Comparison of ENCODE assay signal across 9 cellular contexts in the genomic region with DNA sequence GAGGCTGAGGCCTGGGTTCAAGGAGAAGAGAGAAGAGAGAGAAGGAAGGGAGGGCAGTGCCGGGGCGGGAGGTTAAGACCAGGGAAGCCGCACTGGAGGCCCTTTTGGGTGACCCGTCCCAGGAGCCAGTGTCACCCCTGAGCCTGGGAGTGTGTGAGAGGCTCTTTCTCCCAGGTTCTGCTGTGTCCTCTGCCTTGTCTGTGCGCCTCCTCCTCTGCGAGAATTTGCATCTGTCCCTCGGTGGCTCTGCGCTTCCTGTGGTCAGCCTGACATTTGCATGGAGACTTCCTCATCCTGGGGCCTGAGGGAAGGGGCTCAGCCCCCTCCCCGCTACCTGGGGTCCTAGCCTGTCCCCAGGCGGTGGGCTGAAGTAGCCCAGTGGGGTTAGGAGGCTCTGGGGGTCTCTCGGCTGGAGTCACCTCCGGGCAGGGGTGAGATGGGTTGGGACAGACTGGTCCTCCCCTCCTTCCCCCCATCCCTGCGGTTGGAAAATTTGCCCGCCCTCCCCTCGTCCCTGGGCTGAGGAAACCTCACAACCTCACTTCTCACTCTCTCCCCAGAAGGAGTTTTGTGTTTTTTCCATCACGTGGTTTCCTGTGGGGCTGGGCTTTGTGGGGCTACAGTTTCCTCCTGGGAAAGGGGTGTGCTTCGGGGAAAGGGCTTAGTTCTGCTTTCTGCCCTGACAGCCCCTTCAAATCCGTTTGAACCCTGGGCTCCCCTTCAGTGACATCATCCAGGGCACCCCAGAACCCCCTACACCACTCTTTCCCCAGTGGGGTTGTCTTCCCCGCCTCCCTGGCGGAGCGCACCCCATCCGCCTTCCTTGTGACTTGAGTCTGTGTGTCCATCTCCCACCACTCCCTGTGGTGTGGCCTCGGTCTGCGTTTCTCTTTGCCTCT. TPM values are rescaled to one million over a fixed set of nuclear protein-coding genes. Genes with fewer than 3 reads are reported as not detected.
DNase-seq lines count a peak whose midpoint lies in the region; ATAC-seq and TF ChIP-seq lines count a peak whose summit lies in the region.
"Had no signal": no experiment of that assay in that cellular context is flagged by ENCODE, and none has a peak within 500 bp of the region (broad histone marks: within the 10 kb centered on the region; RNA-seq: fewer than 3 reads in every experiment).

No MANE protein-coding gene starts in this region.

- H3K27me3 Mint-ChIP-seq in activated naive CD4-positive, alpha-beta T cell treated with anti-CD3 and anti-CD28 coated beads, Interleukin-2, amount 50 U/mL, for 24 hours: no peaks in the 10 kb centered on the region

- H3K4me1 ChIP-seq in right lobe of liver (no peaks in the 10 kb centered on the region), foreskin keratinocyte (peaks cover 7% of the 10 kb centered on the region)

- H3K9me3 Mint-ChIP-seq in activated naive CD4-positive, alpha-beta T cell treated with anti-CD3 and anti-CD28 coated beads, Interleukin-2, amount 50 U/mL, for 24 hours: no peaks in the 10 kb centered on the region

- peak overlapping the region; percentile 27 to 48 (median 31) for H3K4me3 ChIP-seq in right lobe of liver
- H3K4me3 ChIP-seq: SJSA1 had no signal

- H3K4me3 Mint-ChIP-seq in activated naive CD4-positive, alpha-beta T cell treated with anti-CD3 and anti-CD28 coated beads, Interleukin-2, amount 50 U/mL, for 24 hours: peak overlapping the region; percentile 99

- peak overlapping the region; percentile 98 for H3K27ac Mint-ChIP-seq in activated naive CD4-positive, alpha-beta T cell treated with anti-CD3 and anti-CD28 coated beads, Interleukin-2, amount 50 U/mL, for 24 hours

- peaks cover 72% of the 10 kb centered on the region for H3K4me1 Mint-ChIP-seq in activated naive CD4-positive, alpha-beta T cell treated with anti-CD3 and anti-CD28 coated beads, Interleukin-2, amount 50 U/mL, for 24 hours

- H3K27ac ChIP-seq in right lobe of liver (peak overlapping the region; percentile 15 to 80 (median 77)), foreskin keratinocyte (no peak overlapping the region)
- H3K27ac ChIP-seq: SJSA1 had no signal

- WGBS in right lobe of liver (ENCODE audit: insufficient coverage, low coverage, low lambda C conversion rate, missing lambda C conversion rate): 52% methylated on average over 12 of the region's 24 CpGs

- no peaks in the 10 kb centered on the region for H3K9me3 ChIP-seq in right lobe of liver
- H3K9me3 ChIP-seq: SJSA1 had no signal

- intact Hi-C loops in right lobe of liver (cut with DNase I): loop anchor here in 1 of 2 donors (10.0 kb wide), 1 partner anchor 141 kb away; the partner anchor contains the start of gene C1R

- no peaks in the 10 kb centered on the region for H3K27me3 ChIP-seq in right lobe of liver
- H3K27me3 ChIP-seq in foreskin keratinocyte: no peaks in the 10 kb centered on the region
- H3K27me3 ChIP-seq: SJSA1 had no signal

- DNase-seq in SIG-M5 treated with dmso at 0.1 percent for 504 hours (lab: John Stamatoyannopoulos, UW; ENCODE audit: unreplicated experiment): peak; percentile 97
- peak; percentile 61 to 77 (median 63) for DNase-seq in right lobe of liver
- peak; percentile 76 to 77 for DNase-seq in stimulated activated CD8-positive, alpha-beta memory T cell treated with anti-CD3 and anti-CD28 coated beads, Interleukin-7, amount 100 ng/mL, for 1 hour (ENCODE audit: low read depth in 2 of 2)
- no peak for DNase-seq in RKO (ENCODE audit: low spot score)
- DNase-seq in foreskin keratinocyte: no peak

- TF ChIP-seq POLR2A in right lobe of liver (IDR thresholded peaks at IDR 0.05): peak; percentile 57

- no peak for TF ChIP-seq CTCF in right lobe of liver (IDR thresholded peaks at IDR 0.05)
- no peak for TF ChIP-seq CTCF in foreskin keratinocyte (conservative IDR thresholded peaks at IDR 0.05)

- H3K36me3 ChIP-seq in right lobe of liver: no peaks in the 10 kb centered on the region
- H3K36me3 ChIP-seq: SJSA1 had no signal

- ATAC-seq in GM18517 (IDR thresholded peaks at IDR 0.05; ENCODE audit: unreplicated experiment) (peak; percentile 48), HG02870 (IDR thresholded peaks at IDR 0.05; ENCODE audit: unreplicated experiment) (peak; percentile 50), right lobe of liver (peak; percentile 36 to 67 (median 46)), foreskin keratinocyte (no peak)

- H3K36me3 Mint-ChIP-seq in activated naive CD4-positive, alpha-beta T cell treated with anti-CD3 and anti-CD28 coated beads, Interleukin-2, amount 50 U/mL, for 24 hours: peaks cover 41% of the 10 kb centered on the region

RNA-seq across cellular contexts. Expression of gene PTPN6, which starts 2.5 kb away (rescaled TPM):
- 10 to 100 TPM; 12.1 to 30.6 (median 19.4) TPM for total RNA-seq in right lobe of liver
- 22.5 and 23.2 TPM in 2 replicates for total RNA-seq in foreskin keratinocyte
- polyA plus RNA-seq in foreskin keratinocyte: 21.8 and 24.9 TPM in 2 replicates
- total RNA-seq: SJSA1 had no signal

RNA-seq across cellular contexts. Expression of gene C12orf57, which starts 9.8 kb away (rescaled TPM):
- total RNA-seq in right lobe of liver (100 to 1,000 TPM in 2 of 6 experiments, 10 to 100 TPM in 4; 47.6 to 189 (median 70.5) TPM), foreskin keratinocyte (119 and 147 TPM in 2 replicates)
- polyA plus RNA-seq in foreskin keratinocyte: 177 and 232 TPM in 2 replicates

RNA-seq across cellular contexts. Expression of gene RNU7-1, which starts 10.1 kb away (rescaled TPM):
- total RNA-seq in right lobe of liver (not detected), foreskin keratinocyte (not detected in 2 replicates)
- polyA plus RNA-seq in foreskin keratinocyte: not detected in 2 replicates
- total RNA-seq: SJSA1 had no signal

RNA-seq across cellular contexts. Expression of gene PHB2, which starts 16.8 kb away (rescaled TPM):
- total RNA-seq in right lobe of liver (100 to 1,000 TPM in 4 of 6 experiments, 10 to 100 TPM in 2; 95.5 to 215 (median 122) TPM), foreskin keratinocyte (267 and 290 TPM in 2 replicates)
- 271 and 299 TPM in 2 replicates for polyA plus RNA-seq in foreskin keratinocyte

RNA-seq across cellular contexts. Expression of gene EMG1, which starts 17.0 kb away (rescaled TPM):
- total RNA-seq in right lobe of liver: 10 to 100 TPM; 13.2 to 28.1 (median 18.9) TPM
- 103 and 111 TPM in 2 replicates for total RNA-seq in foreskin keratinocyte
- polyA plus RNA-seq in foreskin keratinocyte: 115 and 133 TPM in 2 replicates

Comparison
In these comparisons a context has a peak if more than half of its experiments do, and no peak if none do; other contexts are left out.
1. DNase-seq: peak in SIG-M5 treated with dmso at 0.1 percent for 504 hours (single experiment), right lobe of liver (3 of 3) and stimulated activated CD8-positive, alpha-beta memory T cell treated with anti-CD3 and anti-CD28 coated beads, Interleukin-7, amount 100 ng/mL, for 1 hour (2 of 2); none in RKO (single experiment) and foreskin keratinocyte (0 of 2).